ENCODE assay signal across 8 cellular contexts in the genomic region with DNA sequence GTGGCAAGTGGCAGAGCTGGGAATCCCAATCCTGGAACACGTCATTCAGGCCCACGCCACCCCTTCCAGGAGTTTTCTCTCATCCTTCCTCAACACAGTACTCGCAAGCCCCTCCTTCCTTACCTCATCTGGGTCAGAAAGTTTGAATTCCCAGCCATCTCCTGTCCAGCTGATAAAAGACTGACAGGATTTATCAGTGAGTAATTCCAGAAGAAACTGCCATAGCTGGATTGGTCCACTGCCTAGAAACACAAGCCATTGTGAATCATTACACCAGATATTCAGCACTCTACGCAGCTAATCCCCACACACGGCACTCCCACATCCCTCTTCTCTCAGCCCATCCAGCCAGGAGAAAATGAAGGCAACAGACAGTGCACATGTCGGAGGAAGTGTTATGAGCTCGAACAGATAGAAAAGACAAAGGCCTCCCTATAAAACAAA.
DNase-seq lines count a peak whose midpoint lies in the region; ATAC-seq, FAIRE-seq and TF ChIP-seq lines count a peak whose summit lies in the region.
"Had no signal": no experiment of that assay in that cellular context is flagged by ENCODE, and none has a peak within 500 bp of the region (broad histone marks: within the 10 kb centered on the region; RNA-seq: fewer than 3 reads in every experiment).

No MANE protein-coding gene starts in this region.

- H3K9ac ChIP-seq in astrocyte (ENCODE audit: low read length) = peak overlapping the region; percentile 86

- H3K27me3 Mint-ChIP-seq in IgD-negative memory B cell (no peaks in the 10 kb centered on the region), astrocyte (ENCODE audit: low read depth, unreplicated experiment) (no peaks in the 10 kb centered on the region)

- DNase-seq in astrocyte (ENCODE audit: low read depth) (peak; percentile 99), left kidney (ENCODE audit: low read depth, low spot score) (peak; percentile 76), stromal cell of bone marrow (ENCODE audit: low read depth) (peak; percentile 87), GM10248 (ENCODE audit: extremely low spot score) (no peak)

- peak overlapping the region; percentile 41 for H3K4me2 ChIP-seq in astrocyte (ENCODE audit: low read length)

- peak overlapping the region; percentile 99 for H3K27ac ChIP-seq in astrocyte (ENCODE audit: low read depth, low read length)

- H3K9me3 Mint-ChIP-seq in IgD-negative memory B cell (no peaks in the 10 kb centered on the region), astrocyte (ENCODE audit: unreplicated experiment) (no peaks in the 10 kb centered on the region)

- FAIRE-seq in astrocyte (lab: Jason Lieb, UNC) = peak; percentile 79
- FAIRE-seq: colon had no signal

- POLR2A ChIA-PET in GM10248 (lab: Yijun Ruan, JAX) = no interaction called here

- no peak for ATAC-seq in HG03521 (IDR thresholded peaks at IDR 0.05; ENCODE audit: unreplicated experiment)
- no peak for ATAC-seq in GM19455 (IDR thresholded peaks at IDR 0.05; ENCODE audit: unreplicated experiment)

- H3K9me3 ChIP-seq in astrocyte (ENCODE audit: insufficient read depth, low read depth, low read length) = no peaks in the 10 kb centered on the region

- TF ChIP-seq CTCF in astrocyte (IDR thresholded peaks at IDR 0.05; ENCODE audit: insufficient read depth, low read depth, low read length) (no peak), GM10248 (IDR thresholded peaks at IDR 0.05; ENCODE audit: control extremely low read depth, extremely low read depth, low read depth, missing control alignments) (no peak)

- H3K4me1 ChIP-seq in astrocyte (ENCODE audit: insufficient read depth, low read length) = peaks cover 50% of the 10 kb centered on the region

- peaks cover 57% of the 10 kb centered on the region for H3K79me2 ChIP-seq in astrocyte (ENCODE audit: insufficient read depth, low read length)

- peaks cover 35% of the 10 kb centered on the region for H3K36me3 ChIP-seq in astrocyte (ENCODE audit: insufficient read depth, low read length)

- H3K4me3 ChIP-seq in astrocyte (ENCODE audit: insufficient read depth, low read depth, low read length) = no peak overlapping the region

- H3K27me3 ChIP-seq in astrocyte (ENCODE audit: insufficient read depth, low read length) = no peaks in the 10 kb centered on the region

- no peaks in the 10 kb centered on the region for H4K20me1 ChIP-seq in astrocyte (ENCODE audit: insufficient read depth, low read length)

- peak overlapping the region; percentile 34 to 94 (median 36) for H3K27ac Mint-ChIP-seq in IgD-negative memory B cell
- peak overlapping the region; percentile 82 for H3K27ac Mint-ChIP-seq in astrocyte (ENCODE audit: unreplicated experiment)

- H2AFZ ChIP-seq in astrocyte (ENCODE audit: low read depth, low read length) = no peak overlapping the region

- CTCF ChIA-PET in GM10248 (lab: Yijun Ruan, JAX) = interaction anchor here (1.0 kb wide), 2 partner anchors 13 to 21 kb away, joined by 3 read pairs; no protein-coding TSS in a partner anchor

- H3K4me1 Mint-ChIP-seq in IgD-negative memory B cell (peaks cover 34 to 59% (median 49%) of the 10 kb centered on the region in 3 donors), astrocyte (ENCODE audit: low read depth, unreplicated experiment) (peaks cover 59% of the 10 kb centered on the region)

- H3K4me3 Mint-ChIP-seq in IgD-negative memory B cell = peak overlapping the region in 2 of 4 donors; percentile 63 to 74
- H3K4me3 Mint-ChIP-seq in astrocyte (ENCODE audit: unreplicated experiment) = no peak overlapping the region

- H3K36me3 Mint-ChIP-seq in IgD-negative memory B cell = peaks cover 14% of the 10 kb centered on the region
- peaks cover 31% of the 10 kb centered on the region for H3K36me3 Mint-ChIP-seq in astrocyte (ENCODE audit: low read depth, unreplicated experiment)
